8 cellular contexts compared by ENCODE assay signal in genomic region chr17:37488607-37489196, GRCh38. TPM values are rescaled to one million over a fixed set of nuclear protein-coding genes. Genes with fewer than 3 reads are reported as not detected.
DNase-seq lines count a peak whose midpoint lies in the region; ATAC-seq and TF ChIP-seq lines count a peak whose summit lies in the region.

No MANE protein-coding gene starts in this region.

- H3K4me3 ChIP-seq in ovary (peak overlapping the region; percentile 60), thoracic aorta (peak overlapping the region; percentile 99)

- TF ChIP-seq EP300 in ovary (IDR thresholded peaks at IDR 0.05) = no peak

- POLR2A ChIA-PET in RWPE1 (lab: Yijun Ruan, JAX; ENCODE audit: low non-redundant PET) = no interaction called here

- H3K27me3 ChIP-seq in ovary (no peaks in the 10 kb centered on the region), thoracic aorta (replicated peaks; ENCODE audit: insufficient read depth) (no peaks in the 10 kb centered on the region)

- peak; percentile 96 for DNase-seq in EL
- peak; percentile 97 for DNase-seq in HPDE6-E6E7 (ENCODE audit: extremely low spot score)
- peak; percentile 92 for DNase-seq in RWPE1 (ENCODE audit: low spot score)
- DNase-seq in activated naive CD4-positive, alpha-beta T cell treated with anti-CD3 and anti-CD28 coated beads, Interleukin-2, amount 50 U/mL, for 72 hours (ENCODE audit: low spot score in 2 of 2) = peak; percentile 63 to 81
- peak; percentile 28 to 86 (median 56) for DNase-seq in head of caudate nucleus
- DNase-seq in ovary = peak; percentile 78 to 86 (median 79)
- DNase-seq in thoracic aorta (ENCODE audit: low spot score) = peak; percentile 79

- H3K36me3 Mint-ChIP-seq in activated naive CD4-positive, alpha-beta T cell treated with anti-CD3 and anti-CD28 coated beads, Interleukin-2, amount 50 U/mL, for 72 hours = peaks cover 0 to 6% of the 10 kb centered on the region in 2 donors

- H3K36me3 ChIP-seq in ovary (no peaks in the 10 kb centered on the region), thoracic aorta (no peaks in the 10 kb centered on the region)

- no peak for TF ChIP-seq POLR2A in ovary (IDR thresholded peaks at IDR 0.05)

- peak overlapping the region; percentile 60 to 87 for H3K27ac Mint-ChIP-seq in activated naive CD4-positive, alpha-beta T cell treated with anti-CD3 and anti-CD28 coated beads, Interleukin-2, amount 50 U/mL, for 72 hours

- peak; percentile 60 to 82 for ATAC-seq in activated naive CD4-positive, alpha-beta T cell treated with anti-CD3 and anti-CD28 coated beads, Interleukin-2, amount 50 U/mL, for 72 hours
- peak; percentile 95 for ATAC-seq in thoracic aorta (ENCODE audit: insufficient number of reproducible peaks, low FRiP score, low read depth)
- no peak for ATAC-seq in GM21381 (IDR thresholded peaks at IDR 0.05; ENCODE audit: unreplicated experiment)

- CTCF ChIA-PET in RWPE1 (lab: Yijun Ruan, JAX) = no interaction called here

- H3K27ac ChIP-seq in RWPE1 = peak overlapping the region; percentile 98
- H3K27ac ChIP-seq in ovary = peak overlapping the region; percentile 1 to 82
- peak overlapping the region; percentile 83 to 84 for H3K27ac ChIP-seq in thoracic aorta

- no peak for TF ChIP-seq CTCF in RWPE1 (conservative IDR thresholded peaks at IDR 0.05; ENCODE audit: low read depth)
- TF ChIP-seq CTCF in ovary (IDR thresholded peaks at IDR 0.05) = no peak
- no peak for TF ChIP-seq CTCF in thoracic aorta (IDR thresholded peaks at IDR 0.05)

- WGBS in ovary, 3 donors = 0 to 1% (median 0%) methylated on average over 21 to 25 of the region's 25 CpGs

- no peaks in the 10 kb centered on the region for H3K9me3 ChIP-seq in ovary
- no peaks in the 10 kb centered on the region for H3K9me3 ChIP-seq in thoracic aorta

- intact Hi-C loops in head of caudate nucleus (cut with DNase I) = no loop called here
- intact Hi-C loops in ovary (cut with DNase I) = no loop called here

- H3K4me1 ChIP-seq in ovary (ENCODE audit: insufficient read depth) (peaks cover 1% of the 10 kb centered on the region), thoracic aorta (ENCODE audit: control insufficient read depth in 1 of 2, low read depth in 2 of 2) (peaks cover 20 to 30% of the 10 kb centered on the region in 2 donors)

- H3K9me3 Mint-ChIP-seq in activated naive CD4-positive, alpha-beta T cell treated with anti-CD3 and anti-CD28 coated beads, Interleukin-2, amount 50 U/mL, for 72 hours = no peaks in the 10 kb centered on the region

RNA-seq across cellular contexts. Expression of gene DUSP14, which starts 1.0 kb away (rescaled TPM):
- 10 to 100 TPM in 1 of 2 donors, 1 to 10 TPM in 1; 7.6 to 13.1 TPM for total RNA-seq in activated naive CD4-positive, alpha-beta T cell treated with anti-CD3 and anti-CD28 coated beads, Interleukin-2, amount 50 U/mL, for 72 hours
- total RNA-seq in ovary (10 to 100 TPM in 6 of 7 donors, 1 to 10 TPM in 1; 9.5 to 17.1 (median 13.1) TPM), thoracic aorta (10 to 100 TPM; 18.1 to 22.2 TPM)
- 10 to 100 TPM in 1 of 2 donors, 1 to 10 TPM in 1; 6.3 to 11.0 TPM for polyA plus RNA-seq in ovary

Comparison
In these comparisons a context has a peak if more than half of its experiments do, and no peak if none do; other contexts are left out.
1. H3K27ac ChIP-seq: peak in every context shown above with its lines; median percentile 98 in RWPE1; 84 in thoracic aorta; 42 in ovary.